Comparison of ENCODE assay signal across 8 cellular contexts in genomic region chr4:70839537-70840093, GRCh38. TPM values are rescaled to one million over a fixed set of nuclear protein-coding genes. Genes with fewer than 3 reads are reported as not detected.
DNase-seq lines count a peak whose midpoint lies in the region; ATAC-seq and TF ChIP-seq lines count a peak whose summit lies in the region.

TSS of gene GRSF1 (minus strand) at chr4:70839890. CDS start at chr4:70839827, 63 bp downstream.

- dilution Hi-C loops in mammary epithelial cell (cut with HindIII; ENCODE audit: low sequenced_read_pairs) = no loop called here

- H3K4me3 ChIP-seq in WI38 (ENCODE audit: low read depth, low read length) (peak within 1 kb of the TSS; percentile 95), mammary epithelial cell (replicated peaks in 1 of 3; ENCODE audit: insufficient read depth in 1 of 3, low read depth in 2 of 3, low read length in 3 of 3) (peak within 1 kb of the TSS; percentile 74 to 93 (median 87))

- DNase-seq in AG08395 (ENCODE audit: low spot score) (peak; percentile 98), NCI-H2227 (lab: John Stamatoyannopoulos, UW; ENCODE audit: unreplicated experiment) (peak; percentile 87), mammary epithelial cell (peak; percentile 87), immature natural killer cell (peak; percentile 92 to 95 (median 94)), smooth muscle cell of the brain vasculature (ENCODE audit: low read depth, low spot score) (peak; percentile 80)

- intact Hi-C loops in mammary epithelial cell (cut with micrococcal nuclease) = loop anchor here (1.0 to 5.0 kb wide), 5 partner anchors 63 to 171 kb away; partner anchors contain the start of genes DCK, MOB1B and RUFY3

- peak within 1 kb of the TSS; percentile 94 for H2AFZ ChIP-seq in mammary epithelial cell (ENCODE audit: low read depth, low read length)

- H3K27me3 ChIP-seq in mammary epithelial cell (ENCODE audit: insufficient read depth, low read length) = no peaks in the 10 kb centered on the region

- no peaks in the 10 kb centered on the region for H3K9me3 Mint-ChIP-seq in immature natural killer cell

- H3K36me3 ChIP-seq in mammary epithelial cell (ENCODE audit: insufficient read depth, low read length) = peaks cover 5% of the 10 kb centered on the region

- no peaks in the 10 kb centered on the region for H4K20me1 ChIP-seq in mammary epithelial cell (ENCODE audit: insufficient read depth, low read length)

- 0% methylated on average over 4 of the region's 59 CpGs for WGBS in mammary epithelial cell (ENCODE audit: low coverage, missing lambda C conversion rate)

- BruUV-seq in mammary epithelial cell (replicated peaks; lab: Mats Ljungman, UMichigan) = no TSS peak

- ATAC-seq in GM18867 (IDR thresholded peaks at IDR 0.05; ENCODE audit: unreplicated experiment) = peak; percentile 76
- ATAC-seq in HG03097 (IDR thresholded peaks at IDR 0.05; ENCODE audit: low FRiP score, unreplicated experiment) = peak; percentile 65

- peaks cover 7% of the 10 kb centered on the region for H3K4me1 ChIP-seq in mammary epithelial cell (ENCODE audit: insufficient read depth, low read length)

- peak within 1 kb of the TSS; percentile 94 to 98 (median 95) for H3K27ac Mint-ChIP-seq in immature natural killer cell

- H3K27me3 Mint-ChIP-seq in immature natural killer cell (ENCODE audit: low read depth in 3 of 3) = peaks cover 4 to 12% (median 4%) of the 10 kb centered on the region in 3 donors

- CTCF ChIA-PET in mammary epithelial cell (lab: Charles Lee; ENCODE audit: low non-redundant PET) = interaction anchor here (0.8 kb wide), 1 partner anchor 24 kb away, joined by 3 read pairs; no protein-coding TSS in a partner anchor

- peaks cover 27 to 33% of the 10 kb centered on the region in 2 donors for H3K4me1 Mint-ChIP-seq in immature natural killer cell

- peak within 1 kb of the TSS; percentile 88 for H3K4me2 ChIP-seq in mammary epithelial cell (ENCODE audit: insufficient read depth, low read depth, low read length)

- H3K9me3 ChIP-seq in mammary epithelial cell (replicated peaks; ENCODE audit: insufficient read depth, low read length) = no peaks in the 10 kb centered on the region

- TF ChIP-seq CTCF in WI38 (IDR thresholded peaks at IDR 0.05; ENCODE audit: low read depth, low read length) (no peak), mammary epithelial cell (conservative IDR thresholded peaks at IDR 0.05 in 1 of 2, IDR thresholded peaks at IDR 0.05 in 1 of 2; ENCODE audit: extremely low read depth in 1 of 2, insufficient read depth in 1 of 2, low read depth in 1 of 2, low read length in 2 of 2) (peak in 1 of 2 donors; percentile 24)

- H3K36me3 Mint-ChIP-seq in immature natural killer cell = peaks cover 3 to 4% (median 4%) of the 10 kb centered on the region in 3 donors

- in situ Hi-C loops in mammary epithelial cell (cut with MboI; ENCODE audit: low sequenced_read_pairs in 2 of 2) = no loop called here

- peak within 1 kb of the TSS; percentile 88 for H3K9ac ChIP-seq in mammary epithelial cell (ENCODE audit: insufficient read depth, low read length)

- peak within 1 kb of the TSS; percentile 93 to 98 (median 96) for H3K4me3 Mint-ChIP-seq in immature natural killer cell

- H3K27ac ChIP-seq in mammary epithelial cell (ENCODE audit: insufficient read depth, low read depth, low read length) = peak within 1 kb of the TSS; percentile 50

- H3K79me2 ChIP-seq in mammary epithelial cell (ENCODE audit: insufficient read depth, low read length) = peaks cover 50% of the 10 kb centered on the region

RNA-seq across cellular contexts. Expression of gene GRSF1, which starts in this region (rescaled TPM):
- total RNA-seq in mammary epithelial cell = 10 to 100 TPM; 55.7 to 85.6 TPM
- polyA plus RNA-seq in mammary epithelial cell (51.8 TPM), immature natural killer cell (10 to 100 TPM; 58.7 to 78.9 (median 61.2) TPM)
- 45.4 TPM for polyA minus RNA-seq in mammary epithelial cell

Comparison
In these comparisons a context has a peak if more than half of its experiments do, and no peak if none do; other contexts are left out.
1. Peak in every context shown above with its lines: DNase-seq, ATAC-seq, H3K4me3 ChIP-seq and H3K27ac ChIP-seq.